3 cellular contexts compared by ENCODE assay signal in the genomic region with DNA sequence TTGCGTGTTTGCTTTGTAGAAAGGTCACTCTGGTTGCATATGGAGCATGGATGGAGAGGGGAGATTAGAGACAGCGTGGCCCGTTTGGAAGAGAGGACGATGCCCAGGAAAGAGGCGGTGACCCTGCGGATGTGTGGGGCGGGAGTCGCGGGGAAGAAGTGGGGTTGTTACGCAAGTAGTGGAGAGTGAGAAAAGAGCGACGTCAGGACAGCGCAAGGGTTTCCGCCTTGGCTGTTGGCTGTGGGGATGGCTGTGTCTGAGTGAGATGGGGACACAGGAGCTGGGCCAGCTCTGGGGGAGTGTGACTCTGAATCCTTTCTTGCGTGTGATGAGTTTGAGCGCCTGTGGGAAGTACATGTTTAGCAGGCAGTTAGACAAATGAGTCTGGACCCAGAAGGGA.
TF ChIP-seq lines count a peak whose summit lies in the region.

No MANE protein-coding gene starts in this region.

TF ChIP-seq in HEK293, 187 proteins besides CTCF, POLR2A, EP300 and RAD21 (continues in another document):
- TF ChIP-seq, protein P1, sequence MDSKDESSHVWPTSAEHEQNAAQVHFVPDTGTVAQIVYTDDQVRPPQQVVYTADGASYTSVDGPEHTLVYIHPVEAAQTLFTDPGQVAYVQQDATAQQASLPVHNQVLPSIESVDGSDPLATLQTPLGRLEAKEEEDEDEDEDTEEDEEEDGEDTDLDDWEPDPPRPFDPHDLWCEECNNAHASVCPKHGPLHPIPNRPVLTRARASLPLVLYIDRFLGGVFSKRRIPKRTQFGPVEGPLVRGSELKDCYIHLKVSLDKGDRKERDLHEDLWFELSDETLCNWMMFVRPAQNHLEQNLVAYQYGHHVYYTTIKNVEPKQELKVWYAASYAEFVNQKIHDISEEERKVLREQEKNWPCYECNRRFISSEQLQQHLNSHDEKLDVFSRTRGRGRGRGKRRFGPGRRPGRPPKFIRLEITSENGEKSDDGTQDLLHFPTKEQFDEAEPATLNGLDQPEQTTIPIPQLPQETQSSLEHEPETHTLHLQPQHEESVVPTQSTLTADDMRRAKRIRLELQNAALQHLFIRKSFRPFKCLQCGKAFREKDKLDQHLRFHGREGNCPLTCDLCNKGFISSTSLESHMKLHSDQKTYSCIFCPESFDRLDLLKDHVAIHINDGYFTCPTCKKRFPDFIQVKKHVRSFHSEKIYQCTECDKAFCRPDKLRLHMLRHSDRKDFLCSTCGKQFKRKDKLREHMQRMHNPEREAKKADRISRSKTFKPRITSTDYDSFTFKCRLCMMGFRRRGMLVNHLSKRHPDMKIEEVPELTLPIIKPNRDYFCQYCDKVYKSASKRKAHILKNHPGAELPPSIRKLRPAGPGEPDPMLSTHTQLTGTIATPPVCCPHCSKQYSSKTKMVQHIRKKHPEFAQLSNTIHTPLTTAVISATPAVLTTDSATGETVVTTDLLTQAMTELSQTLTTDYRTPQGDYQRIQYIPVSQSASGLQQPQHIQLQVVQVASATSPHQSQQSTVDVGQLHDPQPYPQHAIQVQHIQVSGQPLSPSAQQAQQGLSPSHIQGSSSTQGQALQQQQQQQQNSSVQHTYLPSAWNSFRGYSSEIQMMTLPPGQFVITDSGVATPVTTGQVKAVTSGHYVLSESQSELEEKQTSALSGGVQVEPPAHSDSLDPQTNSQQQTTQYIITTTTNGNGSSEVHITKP (tag by site-specific recombination; IDR thresholded peaks at IDR 0.05), result no peak
- TF ChIP-seq, protein P2, sequence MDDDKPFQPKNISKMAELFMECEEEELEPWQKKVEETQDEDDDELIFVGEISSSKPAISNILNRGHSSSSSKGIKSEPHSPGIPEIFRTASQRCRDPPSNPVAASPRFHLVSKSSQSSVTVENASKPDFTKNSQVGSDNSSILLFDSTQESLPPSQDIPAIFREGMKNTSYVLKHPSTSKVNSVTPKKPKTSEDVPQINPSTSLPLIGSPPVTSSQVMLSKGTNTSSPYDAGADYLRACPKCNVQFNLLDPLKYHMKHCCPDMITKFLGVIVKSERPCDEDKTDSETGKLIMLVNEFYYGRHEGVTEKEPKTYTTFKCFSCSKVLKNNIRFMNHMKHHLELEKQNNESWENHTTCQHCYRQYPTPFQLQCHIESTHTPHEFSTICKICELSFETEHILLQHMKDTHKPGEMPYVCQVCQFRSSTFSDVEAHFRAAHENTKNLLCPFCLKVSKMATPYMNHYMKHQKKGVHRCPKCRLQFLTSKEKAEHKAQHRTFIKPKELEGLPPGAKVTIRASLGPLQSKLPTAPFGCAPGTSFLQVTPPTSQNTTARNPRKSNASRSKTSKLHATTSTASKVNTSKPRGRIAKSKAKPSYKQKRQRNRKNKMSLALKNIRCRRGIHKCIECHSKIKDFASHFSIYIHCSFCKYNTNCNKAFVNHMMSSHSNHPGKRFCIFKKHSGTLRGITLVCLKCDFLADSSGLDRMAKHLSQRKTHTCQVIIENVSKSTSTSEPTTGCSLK (tag by site-specific recombination; IDR thresholded peaks at IDR 0.05), result no peak
- TF ChIP-seq ZNF112 (tag by site-specific recombination; IDR thresholded peaks at IDR 0.05) (no peak), ZNF292 (tag by site-specific recombination; IDR thresholded peaks at IDR 0.05; ENCODE audit: borderline replicate concordance, low read depth) (no peak), HOXA7 (CRISPR knock-in tag; IDR thresholded peaks at IDR 0.05; ENCODE audit: borderline replicate concordance) (no peak), ZBTB8A (tag by site-specific recombination; IDR thresholded peaks at IDR 0.05) (no peak), ZNF600 (tag by site-specific recombination; IDR thresholded peaks at IDR 0.05) (peak; percentile 83), ZNF391 (tag by site-specific recombination; IDR thresholded peaks at IDR 0.05; ENCODE audit: borderline replicate concordance, low read depth) (no peak), GLI2 (tag by site-specific recombination; IDR thresholded peaks at IDR 0.05; ENCODE audit: borderline replicate concordance, low read depth) (no peak)
- TF ChIP-seq, protein P3, sequence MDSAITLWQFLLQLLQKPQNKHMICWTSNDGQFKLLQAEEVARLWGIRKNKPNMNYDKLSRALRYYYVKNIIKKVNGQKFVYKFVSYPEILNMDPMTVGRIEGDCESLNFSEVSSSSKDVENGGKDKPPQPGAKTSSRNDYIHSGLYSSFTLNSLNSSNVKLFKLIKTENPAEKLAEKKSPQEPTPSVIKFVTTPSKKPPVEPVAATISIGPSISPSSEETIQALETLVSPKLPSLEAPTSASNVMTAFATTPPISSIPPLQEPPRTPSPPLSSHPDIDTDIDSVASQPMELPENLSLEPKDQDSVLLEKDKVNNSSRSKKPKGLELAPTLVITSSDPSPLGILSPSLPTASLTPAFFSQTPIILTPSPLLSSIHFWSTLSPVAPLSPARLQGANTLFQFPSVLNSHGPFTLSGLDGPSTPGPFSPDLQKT (IDR thresholded peaks at IDR 0.05; ENCODE audit: borderline replicate concordance, low read depth, low read length), result no peak

TF ChIP-seq in H1, 55 proteins besides CTCF, POLR2A, EP300 and RAD21:
- no peak for TF ChIP-seq JUN (IDR thresholded peaks at IDR 0.05; ENCODE audit: low read depth, low read length)
- TF ChIP-seq KDM4A (IDR thresholded peaks at IDR 0.05; ENCODE audit: low read depth, low read length, severe bottlenecking), result no peak
TF ChIP-seq in H1: peak in this region for 0.

TF ChIP-seq in WTC11, 78 proteins besides CTCF, POLR2A, EP300 and RAD21:
- TF ChIP-seq ZNF263 (CRISPR knock-in tag; IDR thresholded peaks at IDR 0.05; ENCODE audit: low read depth), result no peak
- TF ChIP-seq, protein P4, sequence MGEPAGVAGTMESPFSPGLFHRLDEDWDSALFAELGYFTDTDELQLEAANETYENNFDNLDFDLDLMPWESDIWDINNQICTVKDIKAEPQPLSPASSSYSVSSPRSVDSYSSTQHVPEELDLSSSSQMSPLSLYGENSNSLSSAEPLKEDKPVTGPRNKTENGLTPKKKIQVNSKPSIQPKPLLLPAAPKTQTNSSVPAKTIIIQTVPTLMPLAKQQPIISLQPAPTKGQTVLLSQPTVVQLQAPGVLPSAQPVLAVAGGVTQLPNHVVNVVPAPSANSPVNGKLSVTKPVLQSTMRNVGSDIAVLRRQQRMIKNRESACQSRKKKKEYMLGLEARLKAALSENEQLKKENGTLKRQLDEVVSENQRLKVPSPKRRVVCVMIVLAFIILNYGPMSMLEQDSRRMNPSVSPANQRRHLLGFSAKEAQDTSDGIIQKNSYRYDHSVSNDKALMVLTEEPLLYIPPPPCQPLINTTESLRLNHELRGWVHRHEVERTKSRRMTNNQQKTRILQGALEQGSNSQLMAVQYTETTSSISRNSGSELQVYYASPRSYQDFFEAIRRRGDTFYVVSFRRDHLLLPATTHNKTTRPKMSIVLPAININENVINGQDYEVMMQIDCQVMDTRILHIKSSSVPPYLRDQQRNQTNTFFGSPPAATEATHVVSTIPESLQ (CRISPR knock-in tag; IDR thresholded peaks at IDR 0.05), result no peak
- TF ChIP-seq TP53 (CRISPR knock-in tag; IDR thresholded peaks at IDR 0.05), result no peak
- TF ChIP-seq, protein P5, sequence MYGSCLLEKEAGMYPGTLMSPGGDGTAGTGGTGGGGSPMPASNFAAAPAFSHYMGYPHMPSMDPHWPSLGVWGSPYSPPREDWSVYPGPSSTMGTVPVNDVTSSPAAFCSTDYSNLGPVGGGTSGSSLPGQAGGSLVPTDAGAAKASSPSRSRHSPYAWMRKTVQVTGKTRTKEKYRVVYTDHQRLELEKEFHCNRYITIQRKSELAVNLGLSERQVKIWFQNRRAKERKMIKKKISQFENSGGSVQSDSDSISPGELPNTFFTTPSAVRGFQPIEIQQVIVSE (CRISPR knock-in tag; IDR thresholded peaks at IDR 0.05; ENCODE audit: borderline replicate concordance), result no peak
- TF ChIP-seq NR1H2 (CRISPR knock-in tag; IDR thresholded peaks at IDR 0.05), result no peak
- TF ChIP-seq, protein P6, sequence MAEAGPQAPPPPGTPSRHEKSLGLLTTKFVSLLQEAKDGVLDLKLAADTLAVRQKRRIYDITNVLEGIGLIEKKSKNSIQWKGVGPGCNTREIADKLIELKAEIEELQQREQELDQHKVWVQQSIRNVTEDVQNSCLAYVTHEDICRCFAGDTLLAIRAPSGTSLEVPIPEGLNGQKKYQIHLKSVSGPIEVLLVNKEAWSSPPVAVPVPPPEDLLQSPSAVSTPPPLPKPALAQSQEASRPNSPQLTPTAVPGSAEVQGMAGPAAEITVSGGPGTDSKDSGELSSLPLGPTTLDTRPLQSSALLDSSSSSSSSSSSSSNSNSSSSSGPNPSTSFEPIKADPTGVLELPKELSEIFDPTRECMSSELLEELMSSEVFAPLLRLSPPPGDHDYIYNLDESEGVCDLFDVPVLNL (CRISPR knock-in tag; IDR thresholded peaks at IDR 0.05; ENCODE audit: borderline replicate concordance, low read depth), result no peak
- TF ChIP-seq CREM (CRISPR knock-in tag; IDR thresholded peaks at IDR 0.05), result no peak
- no peak for TF ChIP-seq JAZF1 (CRISPR knock-in tag; IDR thresholded peaks at IDR 0.05)
- TF ChIP-seq, protein P7, sequence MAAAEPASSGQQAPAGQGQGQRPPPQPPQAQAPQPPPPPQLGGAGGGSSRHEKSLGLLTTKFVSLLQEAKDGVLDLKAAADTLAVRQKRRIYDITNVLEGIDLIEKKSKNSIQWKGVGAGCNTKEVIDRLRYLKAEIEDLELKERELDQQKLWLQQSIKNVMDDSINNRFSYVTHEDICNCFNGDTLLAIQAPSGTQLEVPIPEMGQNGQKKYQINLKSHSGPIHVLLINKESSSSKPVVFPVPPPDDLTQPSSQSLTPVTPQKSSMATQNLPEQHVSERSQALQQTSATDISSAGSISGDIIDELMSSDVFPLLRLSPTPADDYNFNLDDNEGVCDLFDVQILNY (CRISPR knock-in tag; IDR thresholded peaks at IDR 0.05), result no peak
- no peak for TF ChIP-seq NFATC4 (CRISPR knock-in tag; IDR thresholded peaks at IDR 0.05)
- no peak for TF ChIP-seq ZNF671 (CRISPR knock-in tag; IDR thresholded peaks at IDR 0.05)
- TF ChIP-seq, protein P8, sequence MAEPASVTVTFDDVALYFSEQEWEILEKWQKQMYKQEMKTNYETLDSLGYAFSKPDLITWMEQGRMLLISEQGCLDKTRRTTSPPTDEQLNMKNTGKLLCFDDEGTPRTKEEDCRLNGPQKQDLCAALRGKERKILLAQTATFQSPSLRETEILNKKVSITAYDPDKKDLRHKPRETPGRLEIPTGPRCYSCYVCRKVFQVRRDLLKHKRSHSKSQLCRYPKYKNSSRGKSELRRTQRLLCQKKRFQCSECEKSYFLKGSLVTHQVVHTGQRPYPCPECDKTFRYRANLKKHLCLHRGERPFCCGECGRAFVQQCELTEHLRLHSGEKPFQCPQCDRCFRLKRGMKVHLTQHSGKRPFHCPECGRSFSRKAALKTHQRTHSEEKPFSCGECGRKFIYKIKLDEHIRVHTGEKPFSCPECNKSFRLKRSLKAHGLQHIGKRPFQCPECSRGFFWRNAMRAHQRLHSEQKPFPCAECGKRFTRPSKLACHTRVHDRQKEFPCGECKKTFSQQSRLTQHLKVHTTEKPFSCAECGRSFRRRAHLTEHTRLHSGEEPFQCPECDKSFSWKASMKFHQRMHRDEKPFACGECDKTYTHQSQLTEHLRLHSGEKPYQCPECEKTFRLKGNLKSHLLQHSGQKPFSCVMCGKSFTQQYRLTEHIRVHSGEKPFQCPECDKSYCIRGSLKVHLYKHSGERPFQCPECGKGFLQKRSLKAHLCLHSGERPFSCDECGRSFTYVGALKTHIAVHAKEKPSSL (CRISPR knock-in tag; conservative IDR thresholded peaks at IDR 0.05), result no peak
- TF ChIP-seq SMAD4 (CRISPR knock-in tag; IDR thresholded peaks at IDR 0.05), result no peak
- TF ChIP-seq, protein P9, sequence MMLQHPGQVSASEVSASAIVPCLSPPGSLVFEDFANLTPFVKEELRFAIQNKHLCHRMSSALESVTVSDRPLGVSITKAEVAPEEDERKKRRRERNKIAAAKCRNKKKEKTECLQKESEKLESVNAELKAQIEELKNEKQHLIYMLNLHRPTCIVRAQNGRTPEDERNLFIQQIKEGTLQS (CRISPR knock-in tag; conservative IDR thresholded peaks at IDR 0.05), result no peak
- TF ChIP-seq, protein P10, sequence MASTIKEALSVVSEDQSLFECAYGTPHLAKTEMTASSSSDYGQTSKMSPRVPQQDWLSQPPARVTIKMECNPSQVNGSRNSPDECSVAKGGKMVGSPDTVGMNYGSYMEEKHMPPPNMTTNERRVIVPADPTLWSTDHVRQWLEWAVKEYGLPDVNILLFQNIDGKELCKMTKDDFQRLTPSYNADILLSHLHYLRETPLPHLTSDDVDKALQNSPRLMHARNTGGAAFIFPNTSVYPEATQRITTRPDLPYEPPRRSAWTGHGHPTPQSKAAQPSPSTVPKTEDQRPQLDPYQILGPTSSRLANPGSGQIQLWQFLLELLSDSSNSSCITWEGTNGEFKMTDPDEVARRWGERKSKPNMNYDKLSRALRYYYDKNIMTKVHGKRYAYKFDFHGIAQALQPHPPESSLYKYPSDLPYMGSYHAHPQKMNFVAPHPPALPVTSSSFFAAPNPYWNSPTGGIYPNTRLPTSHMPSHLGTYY (CRISPR knock-in tag; IDR thresholded peaks at IDR 0.05), result no peak
- TF ChIP-seq MXD4 (CRISPR knock-in tag; IDR thresholded peaks at IDR 0.05; ENCODE audit: borderline replicate concordance), result no peak
